10 cellular contexts compared by ENCODE assay signal in genomic region chr1:8554956-8555534, GRCh38.
DNase-seq lines count a peak whose midpoint lies in the region; ATAC-seq, FAIRE-seq and TF ChIP-seq lines count a peak whose summit lies in the region.
"Had no signal": no experiment of that assay in that cellular context is flagged by ENCODE, and none has a peak within 500 bp of the region (broad histone marks: within the 10 kb centered on the region; RNA-seq: fewer than 3 reads in every experiment).

No MANE protein-coding gene starts in this region.

- H3K27ac ChIP-seq in brain microvascular endothelial cell: no peak overlapping the region
- H3K27ac ChIP-seq in pancreas: peak overlapping the region in 1 of 4 donors; percentile 6
- H3K27ac ChIP-seq: coronary artery had no signal

- FAIRE-seq in GM19239 (lab: Jason Lieb, UNC): peak; percentile 21
- FAIRE-seq in pancreas (lab: Jason Lieb, UNC): no peak
- FAIRE-seq: G401.6 had no signal

- H3K4me1 ChIP-seq in pancreas: peaks cover 5 to 24% (median 24%) of the 10 kb centered on the region in 3 donors

- H3K4me3 ChIP-seq in brain microvascular endothelial cell (ENCODE audit: low read depth, low read length) (no peak overlapping the region), pancreas (no peak overlapping the region)
- H3K4me3 ChIP-seq: coronary artery had no signal

- no peaks in the 10 kb centered on the region for H3K9me3 ChIP-seq in pancreas

- DNase-seq in GM19239 (ENCODE audit: insufficient read length, low spot score) (no peak), NCI-H2196 treated with DMSO at 0.1 percent for 48 hours (lab: John Stamatoyannopoulos, UW; ENCODE audit: unreplicated experiment) (peak; percentile 60), brain microvascular endothelial cell (peak; percentile 41), pancreas (peak in 3 of 6 donors; percentile 22 to 52 (median 36)), T-helper 9 cell (no peak), SW 1271 (lab: John Stamatoyannopoulos, UW) (no peak), NCI-H2107 (lab: John Stamatoyannopoulos, UW) (no peak)
- DNase-seq: retina had no signal

- ATAC-seq in pancreas: peak in 3 of 4 donors; percentile 39 to 40 (median 40)

- in situ Hi-C loops in brain microvascular endothelial cell (cut with HindIII; ENCODE audit: low pct_ligation_motif_present, low sequenced_read_pairs): no loop called here

- H3K27me3 ChIP-seq in brain microvascular endothelial cell (replicated peaks) (no peaks in the 10 kb centered on the region), pancreas (no peaks in the 10 kb centered on the region)

- intact Hi-C loops in pancreas (cut with DNase I): loop anchor here in 1 of 3 donors (10.0 kb wide), 1 partner anchor 170 kb away; no protein-coding TSS in a partner anchor

- WGBS in pancreas, 2 donors: 76 to 83% methylated on average over 2 of the region's 2 CpGs

- TF ChIP-seq CTCF in brain microvascular endothelial cell (IDR thresholded peaks at IDR 0.05; ENCODE audit: low read depth, low read length, missing control alignments) (no peak), pancreas (IDR thresholded peaks at IDR 0.05) (no peak)

- H3K36me3 ChIP-seq in brain microvascular endothelial cell (replicated peaks) (no peaks in the 10 kb centered on the region), pancreas (no peaks in the 10 kb centered on the region)

Comparison
In these comparisons a context has a peak if more than half of its experiments do, and no peak if none do; other contexts are left out.
1. DNase-seq: peak in NCI-H2196 treated with DMSO at 0.1 percent for 48 hours (single experiment) and brain microvascular endothelial cell (single experiment); none in GM19239 (single experiment), T-helper 9 cell (single experiment), SW 1271 (0 of 2) and NCI-H2107 (single experiment).